Comparison of ENCODE assay signal across 1 cellular context in the genomic region with DNA sequence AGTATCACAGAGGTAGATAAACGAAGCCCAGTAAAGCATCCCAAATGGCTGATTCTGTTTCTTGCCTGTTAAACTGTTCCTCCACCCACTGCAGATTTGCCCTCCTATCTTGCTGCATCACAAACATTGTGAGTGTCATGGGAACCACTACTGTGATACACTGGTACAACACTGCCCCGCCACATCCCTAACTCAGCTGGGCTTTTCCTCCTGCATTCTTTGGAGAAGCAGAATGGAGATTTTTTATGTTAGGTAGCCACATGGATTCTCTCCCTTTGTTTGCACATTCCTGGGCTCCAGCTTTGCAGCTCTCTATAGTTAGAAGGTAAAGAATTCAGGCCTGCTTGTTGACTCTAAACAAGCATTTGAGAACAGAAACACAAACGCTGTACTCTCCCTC.
TF ChIP-seq lines count a peak whose summit lies in the region.

No MANE protein-coding gene starts in this region.

TF ChIP-seq in WTC11, 78 proteins besides CTCF, POLR2A, EP300 and RAD21 (continued from another document):
- TF ChIP-seq, protein P1, sequence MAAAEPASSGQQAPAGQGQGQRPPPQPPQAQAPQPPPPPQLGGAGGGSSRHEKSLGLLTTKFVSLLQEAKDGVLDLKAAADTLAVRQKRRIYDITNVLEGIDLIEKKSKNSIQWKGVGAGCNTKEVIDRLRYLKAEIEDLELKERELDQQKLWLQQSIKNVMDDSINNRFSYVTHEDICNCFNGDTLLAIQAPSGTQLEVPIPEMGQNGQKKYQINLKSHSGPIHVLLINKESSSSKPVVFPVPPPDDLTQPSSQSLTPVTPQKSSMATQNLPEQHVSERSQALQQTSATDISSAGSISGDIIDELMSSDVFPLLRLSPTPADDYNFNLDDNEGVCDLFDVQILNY (CRISPR knock-in tag; IDR thresholded peaks at IDR 0.05) = no peak
- TF ChIP-seq, protein P2, sequence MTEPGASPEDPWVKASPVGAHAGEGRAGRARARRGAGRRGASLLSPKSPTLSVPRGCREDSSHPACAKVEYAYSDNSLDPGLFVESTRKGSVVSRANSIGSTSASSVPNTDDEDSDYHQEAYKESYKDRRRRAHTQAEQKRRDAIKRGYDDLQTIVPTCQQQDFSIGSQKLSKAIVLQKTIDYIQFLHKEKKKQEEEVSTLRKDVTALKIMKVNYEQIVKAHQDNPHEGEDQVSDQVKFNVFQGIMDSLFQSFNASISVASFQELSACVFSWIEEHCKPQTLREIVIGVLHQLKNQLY (CRISPR knock-in tag; IDR thresholded peaks at IDR 0.05) = no peak
- TF ChIP-seq, protein P3, sequence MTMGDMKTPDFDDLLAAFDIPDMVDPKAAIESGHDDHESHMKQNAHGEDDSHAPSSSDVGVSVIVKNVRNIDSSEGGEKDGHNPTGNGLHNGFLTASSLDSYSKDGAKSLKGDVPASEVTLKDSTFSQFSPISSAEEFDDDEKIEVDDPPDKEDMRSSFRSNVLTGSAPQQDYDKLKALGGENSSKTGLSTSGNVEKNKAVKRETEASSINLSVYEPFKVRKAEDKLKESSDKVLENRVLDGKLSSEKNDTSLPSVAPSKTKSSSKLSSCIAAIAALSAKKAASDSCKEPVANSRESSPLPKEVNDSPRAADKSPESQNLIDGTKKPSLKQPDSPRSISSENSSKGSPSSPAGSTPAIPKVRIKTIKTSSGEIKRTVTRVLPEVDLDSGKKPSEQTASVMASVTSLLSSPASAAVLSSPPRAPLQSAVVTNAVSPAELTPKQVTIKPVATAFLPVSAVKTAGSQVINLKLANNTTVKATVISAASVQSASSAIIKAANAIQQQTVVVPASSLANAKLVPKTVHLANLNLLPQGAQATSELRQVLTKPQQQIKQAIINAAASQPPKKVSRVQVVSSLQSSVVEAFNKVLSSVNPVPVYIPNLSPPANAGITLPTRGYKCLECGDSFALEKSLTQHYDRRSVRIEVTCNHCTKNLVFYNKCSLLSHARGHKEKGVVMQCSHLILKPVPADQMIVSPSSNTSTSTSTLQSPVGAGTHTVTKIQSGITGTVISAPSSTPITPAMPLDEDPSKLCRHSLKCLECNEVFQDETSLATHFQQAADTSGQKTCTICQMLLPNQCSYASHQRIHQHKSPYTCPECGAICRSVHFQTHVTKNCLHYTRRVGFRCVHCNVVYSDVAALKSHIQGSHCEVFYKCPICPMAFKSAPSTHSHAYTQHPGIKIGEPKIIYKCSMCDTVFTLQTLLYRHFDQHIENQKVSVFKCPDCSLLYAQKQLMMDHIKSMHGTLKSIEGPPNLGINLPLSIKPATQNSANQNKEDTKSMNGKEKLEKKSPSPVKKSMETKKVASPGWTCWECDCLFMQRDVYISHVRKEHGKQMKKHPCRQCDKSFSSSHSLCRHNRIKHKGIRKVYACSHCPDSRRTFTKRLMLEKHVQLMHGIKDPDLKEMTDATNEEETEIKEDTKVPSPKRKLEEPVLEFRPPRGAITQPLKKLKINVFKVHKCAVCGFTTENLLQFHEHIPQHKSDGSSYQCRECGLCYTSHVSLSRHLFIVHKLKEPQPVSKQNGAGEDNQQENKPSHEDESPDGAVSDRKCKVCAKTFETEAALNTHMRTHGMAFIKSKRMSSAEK (CRISPR knock-in tag; IDR thresholded peaks at IDR 0.05; ENCODE audit: borderline replicate concordance) = no peak
- no peak for TF ChIP-seq ZNF423 (CRISPR knock-in tag; IDR thresholded peaks at IDR 0.05)
- 0 out of 2 replicates have a peak, but pooled peaks have one; percentile 24 for TF ChIP-seq NFE2L1 (CRISPR knock-in tag; IDR thresholded peaks at IDR 0.05)
- TF ChIP-seq ZNF219 (CRISPR knock-in tag; IDR thresholded peaks at IDR 0.05; ENCODE audit: borderline replicate concordance) = no peak
- no peak for TF ChIP-seq JUN (CRISPR knock-in tag; IDR thresholded peaks at IDR 0.05)
- TF ChIP-seq, protein P4, sequence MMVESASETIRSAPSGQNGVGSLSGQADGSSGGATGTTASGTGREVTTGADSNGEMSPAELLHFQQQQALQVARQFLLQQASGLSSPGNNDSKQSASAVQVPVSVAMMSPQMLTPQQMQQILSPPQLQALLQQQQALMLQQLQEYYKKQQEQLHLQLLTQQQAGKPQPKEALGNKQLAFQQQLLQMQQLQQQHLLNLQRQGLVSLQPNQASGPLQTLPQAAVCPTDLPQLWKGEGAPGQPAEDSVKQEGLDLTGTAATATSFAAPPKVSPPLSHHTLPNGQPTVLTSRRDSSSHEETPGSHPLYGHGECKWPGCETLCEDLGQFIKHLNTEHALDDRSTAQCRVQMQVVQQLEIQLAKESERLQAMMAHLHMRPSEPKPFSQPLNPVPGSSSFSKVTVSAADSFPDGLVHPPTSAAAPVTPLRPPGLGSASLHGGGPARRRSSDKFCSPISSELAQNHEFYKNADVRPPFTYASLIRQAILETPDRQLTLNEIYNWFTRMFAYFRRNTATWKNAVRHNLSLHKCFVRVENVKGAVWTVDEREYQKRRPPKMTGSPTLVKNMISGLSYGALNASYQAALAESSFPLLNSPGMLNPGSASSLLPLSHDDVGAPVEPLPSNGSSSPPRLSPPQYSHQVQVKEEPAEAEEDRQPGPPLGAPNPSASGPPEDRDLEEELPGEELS (CRISPR knock-in tag; IDR thresholded peaks at IDR 0.05) = no peak
- peak; percentile 59; the same call in 1 of the 2 replicates for TF ChIP-seq TEAD1 (CRISPR knock-in tag; IDR thresholded peaks at IDR 0.05)
- peak; percentile 45; the same call in 1 of the 2 replicates for TF ChIP-seq SP1 (CRISPR knock-in tag; conservative IDR thresholded peaks at IDR 0.05)
